ENCODE assay signal across 13 cellular contexts in genomic region chr6:128350416-128351254, GRCh38.
DNase-seq lines count a peak whose midpoint lies in the region; ATAC-seq and TF ChIP-seq lines count a peak whose summit lies in the region.
"Had no signal": no experiment of that assay in that cellular context is flagged by ENCODE, and none has a peak within 500 bp of the region (broad histone marks: within the 10 kb centered on the region; RNA-seq: fewer than 3 reads in every experiment).

No MANE protein-coding gene starts in this region.

- H3K4me1 ChIP-seq in HEK293 (ENCODE audit: control insufficient read depth, insufficient read depth, low read length) (peaks cover 11% of the 10 kb centered on the region), foreskin keratinocyte (peaks cover 7% of the 10 kb centered on the region), gastrocnemius medialis (peaks cover 6 to 8% of the 10 kb centered on the region in 2 donors)
- H3K4me1 ChIP-seq: ascending aorta had no signal

- H3K9me3 ChIP-seq in HEK293 (ENCODE audit: control insufficient read depth, insufficient read depth, low read depth, low read length) = no peaks in the 10 kb centered on the region
- H3K9me3 ChIP-seq in gastrocnemius medialis = no peaks in the 10 kb centered on the region
- H3K9me3 ChIP-seq: ascending aorta had no signal

- H3K27me3 ChIP-seq in foreskin keratinocyte = no peaks in the 10 kb centered on the region
- H3K27me3 ChIP-seq in gastrocnemius medialis = no peaks in the 10 kb centered on the region
- H3K27me3 ChIP-seq: ascending aorta had no signal

- CTCF ChIA-PET in HEK293 (lab: Yijun Ruan, JAX) = interaction anchor here (0.9 kb wide), 1 partner anchor 37 kb away, joined by 3 read pairs; no protein-coding TSS in a partner anchor

- intact Hi-C loops in gastrocnemius medialis (cut with DNase I; ENCODE audit: low total_unique reads) = no loop called here

- no peak for TF ChIP-seq CTCF in HEK293 (tag by site-specific recombination; IDR thresholded peaks at IDR 0.05)
- no peak for TF ChIP-seq CTCF in foreskin keratinocyte (conservative IDR thresholded peaks at IDR 0.05)
- TF ChIP-seq CTCF in gastrocnemius medialis (IDR thresholded peaks at IDR 0.05 in 4 of 5, conservative IDR thresholded peaks at IDR 0.05 in 1 of 5) = no peak

- in situ Hi-C loops in gastrocnemius medialis (cut with MboI; ENCODE audit: low sequenced_read_pairs in 4 of 4) = no loop called here

- H3K4me3 ChIP-seq in HEK293 (ENCODE audit: low read depth, low read length) (no peak overlapping the region), gastrocnemius medialis (no peak overlapping the region)
- H3K4me3 ChIP-seq: ascending aorta, PC-9 had no signal

- H3K36me3 ChIP-seq in HEK293 (ENCODE audit: control insufficient read depth in 2 of 2, insufficient read depth in 1 of 2, low read length in 2 of 2) (no peaks in the 10 kb centered on the region), gastrocnemius medialis (no peaks in the 10 kb centered on the region)
- H3K36me3 ChIP-seq: ascending aorta had no signal

- peak; percentile 69 to 86 for DNase-seq in foreskin keratinocyte
- no peak for DNase-seq in gastrocnemius medialis
- no peak for DNase-seq in GDM1 (lab: John Stamatoyannopoulos, UW)
- no peak for DNase-seq in Ammon's horn (ENCODE audit: low spot score)
- DNase-seq in NCI-H1105 (lab: John Stamatoyannopoulos, UW) = no peak
- DNase-seq: activated CD4-positive, alpha-beta T cell treated with anti-CD3 and anti-CD28 coated beads for 48 hours; NCI-H2227 treated with DMSO at 0.1 percent for 48 hours had no signal

- no peak for TF ChIP-seq POLR2A in gastrocnemius medialis (IDR thresholded peaks at IDR 0.05)

- ATAC-seq in SK-N-SH treated with all-trans-retinoic acid at 6 μM for 48 hours (peak; percentile 81), foreskin keratinocyte (peak; percentile 99), gastrocnemius medialis (peak; percentile 55 to 81), HG02588 (IDR thresholded peaks at IDR 0.05; ENCODE audit: unreplicated experiment) (no peak)

- POLR2A ChIA-PET in HEK293 (lab: Yijun Ruan, JAX) = no interaction called here

- H3K27ac ChIP-seq in HEK293 (ENCODE audit: extremely low read depth, low read depth, low read length) (0 out of 2 replicates have a peak overlapping the region, but pooled peaks have one; percentile 2), foreskin keratinocyte (peak overlapping the region; percentile 58), gastrocnemius medialis (no peak overlapping the region)
- H3K27ac ChIP-seq: ascending aorta, HL-60, PC-9 had no signal

TF ChIP-seq in HEK293, 187 proteins besides CTCF, POLR2A, EP300 and RAD21 (continues in another document):
- peak; percentile 46; the same call in 1 of the 2 replicates for TF ChIP-seq FEZF1 (tag by site-specific recombination; IDR thresholded peaks at IDR 0.05)
- TF ChIP-seq ZNF10 (tag by site-specific recombination; IDR thresholded peaks at IDR 0.05) = peak; percentile 47; the same call in 1 of the 2 replicates
- 0 out of 2 replicates have a peak, but pooled peaks have one; percentile 22 for TF ChIP-seq MZF1 (tag by site-specific recombination; IDR thresholded peaks at IDR 0.05; ENCODE audit: borderline replicate concordance)
- TF ChIP-seq ZNF558 (tag by site-specific recombination; IDR thresholded peaks at IDR 0.05) = peak; percentile 13; the same call in 1 of the 2 replicates
- peak; percentile 62; the same call in 1 of the 2 replicates for TF ChIP-seq ZXDB (tag by site-specific recombination; IDR thresholded peaks at IDR 0.05)
- no peak for TF ChIP-seq ZNF416 (tag by site-specific recombination; IDR thresholded peaks at IDR 0.05)
- TF ChIP-seq PRDM6 (tag by site-specific recombination; IDR thresholded peaks at IDR 0.05) = peak; percentile 91
- no peak for TF ChIP-seq ZNF26 (tag by site-specific recombination; IDR thresholded peaks at IDR 0.05)
- TF ChIP-seq IKZF3 (tag by site-specific recombination; IDR thresholded peaks at IDR 0.05) = 0 out of 2 replicates have a peak, but pooled peaks have one; percentile 13
- TF ChIP-seq WT1 (tag by site-specific recombination; IDR thresholded peaks at IDR 0.05) = no peak
- TF ChIP-seq ZNF837 (tag by site-specific recombination; IDR thresholded peaks at IDR 0.05) = no peak
- TF ChIP-seq TRIM28 (IDR thresholded peaks at IDR 0.05; ENCODE audit: borderline replicate concordance, low read length) = peak; percentile 33; the same call in 1 of the 2 replicates
- peak; percentile 50; the same call in 1 of the 2 replicates for TF ChIP-seq SP7 (tag by site-specific recombination; IDR thresholded peaks at IDR 0.05)
- 0 out of 2 replicates have a peak, but pooled peaks have one; percentile 17 for TF ChIP-seq ZNF629 (tag by site-specific recombination; IDR thresholded peaks at IDR 0.05)

TF ChIP-seq in SK-N-SH treated with all-trans-retinoic acid at 6 μM for 48 hours, 23 proteins besides CTCF, POLR2A, EP300 and RAD21:
- TF ChIP-seq ZFP3 (CRISPR knock-in tag; IDR thresholded peaks at IDR 0.05) (no peak), TOX (CRISPR knock-in tag; IDR thresholded peaks at IDR 0.05; ENCODE audit: borderline replicate concordance) (0 out of 2 replicates have a peak, but pooled peaks have one; percentile 36)

Comparison
In these comparisons a context has a peak if more than half of its experiments do, and no peak if none do; other contexts are left out.
1. H3K27ac ChIP-seq: peak in HEK293 (single experiment) and foreskin keratinocyte (single experiment); none in gastrocnemius medialis (0 of 4).
2. DNase-seq: peak in foreskin keratinocyte (2 of 2); none in gastrocnemius medialis (0 of 2), GDM1 (single experiment), Ammon's horn (single experiment) and NCI-H1105 (single experiment).